10 cellular contexts compared by ENCODE assay signal in the genomic region with DNA sequence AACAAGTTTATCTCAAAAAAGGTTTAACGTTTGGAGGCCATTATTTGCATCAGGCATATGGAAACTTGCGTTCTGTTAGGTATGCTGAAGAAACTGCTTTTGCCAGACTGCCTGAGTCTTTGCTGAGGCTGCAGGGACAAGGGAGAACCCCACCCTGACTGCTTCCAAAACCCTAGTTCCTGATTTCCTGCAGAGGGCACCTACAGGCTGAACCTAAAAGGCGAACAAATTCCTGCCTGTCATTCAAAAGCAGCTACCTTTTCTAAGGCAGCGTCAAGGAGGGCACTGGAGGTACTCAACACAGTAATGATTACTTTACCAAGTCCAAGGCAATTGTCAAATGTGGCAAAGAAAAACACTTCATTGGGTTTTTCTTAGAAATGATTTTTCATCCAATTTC. TPM values are rescaled to one million over a fixed set of nuclear protein-coding genes. Genes with fewer than 3 reads are reported as not detected.
DNase-seq lines count a peak whose midpoint lies in the region; ATAC-seq and TF ChIP-seq lines count a peak whose summit lies in the region.
"Had no signal": no experiment of that assay in that cellular context is flagged by ENCODE, and none has a peak within 500 bp of the region (broad histone marks: within the 10 kb centered on the region; RNA-seq: fewer than 3 reads in every experiment).

No MANE protein-coding gene starts in this region.

- no peaks in the 10 kb centered on the region for H3K9me3 Mint-ChIP-seq in Caco-2 (ENCODE audit: unreplicated experiment)

- H3K4me3 ChIP-seq in BJ (ENCODE audit: low read depth, low read length) (no peak overlapping the region), Caco-2 (ENCODE audit: low read depth, low read length) (no peak overlapping the region), psoas muscle (no peak overlapping the region)

- H3K4me1 ChIP-seq in Caco-2 (no peaks in the 10 kb centered on the region), psoas muscle (peaks cover 15% of the 10 kb centered on the region)

- 60 to 69% (median 63%) methylated on average over 4 of the region's 4 CpGs for WGBS in psoas muscle, 3 donors

- no peak overlapping the region for H3K27ac ChIP-seq in psoas muscle

- no peak for DNase-seq in BJ (ENCODE audit: low read depth)
- DNase-seq in Caco-2, result peak; percentile 17 to 32
- DNase-seq in SW480 (ENCODE audit: low spot score), result peak; percentile 6
- peak; percentile 27 for DNase-seq in iPS-NIHi7 (ENCODE audit: extremely low spot score)
- no peak for DNase-seq in middle frontal gyrus (ENCODE audit: extremely low spot score, low spot score)
- no peak for DNase-seq in psoas muscle
- no peak for DNase-seq in medulla oblongata (ENCODE audit: extremely low spot score)
- no peak for DNase-seq in OCI-M1 (lab: John Stamatoyannopoulos, UW)
- DNase-seq: DMS153; NK-92 treated with Interleukin-12 subunit alpha and Interleukin-12 subunit beta, amount 100 ng/mL, for 24 hours had no signal

- BruUV-seq in Caco-2 (replicated peaks; lab: Mats Ljungman, UMichigan), result no TSS peak

- H3K36me3 Mint-ChIP-seq in Caco-2 (ENCODE audit: insufficient read depth, unreplicated experiment), result peaks cover 6% of the 10 kb centered on the region

- intact Hi-C loops in Caco-2 (cut with micrococcal nuclease; ENCODE audit: unreplicated experiment) (loop anchor here (5.0 kb wide), 1 partner anchor 249 kb away; no protein-coding TSS in a partner anchor), psoas muscle (cut with DNase I) (loop anchor here (5.0 kb wide), 2 partner anchors 151 to 166 kb away; no protein-coding TSS in a partner anchor)

- peaks cover 6% of the 10 kb centered on the region for H3K4me1 Mint-ChIP-seq in Caco-2 (ENCODE audit: low read depth, unreplicated experiment)

- no peak for ATAC-seq in psoas muscle

- TF ChIP-seq CTCF in BJ (IDR thresholded peaks at IDR 0.05; ENCODE audit: insufficient read depth, low read depth, low read length) (0 out of 2 replicates have a peak, but pooled peaks have one; percentile 12), Caco-2 (IDR thresholded peaks at IDR 0.05; ENCODE audit: insufficient read depth in 1 of 2, low read depth in 1 of 2, low read length in 1 of 2, severe bottlenecking in 1 of 2, unreplicated experiment in 1 of 2) (no peak), psoas muscle (IDR thresholded peaks at IDR 0.05) (no peak)

- no peaks in the 10 kb centered on the region for H3K27me3 Mint-ChIP-seq in Caco-2 (ENCODE audit: insufficient read depth, unreplicated experiment)

- POLR2A ChIA-PET in BJ (lab: Charles Lee), result no interaction called here
- POLR2A ChIA-PET in Caco-2 (lab: Charles Lee), result no interaction called here

- H3K9me3 ChIP-seq in Caco-2 (no peaks in the 10 kb centered on the region), psoas muscle (no peaks in the 10 kb centered on the region)

- H3K36me3 ChIP-seq in BJ (ENCODE audit: control insufficient read depth, insufficient read depth, low read length), result no peaks in the 10 kb centered on the region
- H3K36me3 ChIP-seq in Caco-2 (ENCODE audit: control insufficient read depth, insufficient read depth, low read length), result no peaks in the 10 kb centered on the region
- H3K36me3 ChIP-seq in psoas muscle (ENCODE audit: insufficient read depth in 1 of 2, low read depth in 1 of 2), result peaks cover 0 to 9% of the 10 kb centered on the region in 2 donors

- peak overlapping the region; percentile 83 for H3K4me3 Mint-ChIP-seq in Caco-2 (ENCODE audit: unreplicated experiment)

- CTCF ChIA-PET in BJ (lab: Yijun Ruan, JAX), result interaction anchor here (0.6 to 2.7 kb wide), 5 partner anchors 8 to 298 kb away, joined by 3 to 10 read pairs (median 5); no protein-coding TSS in a partner anchor
- CTCF ChIA-PET in Caco-2 (lab: Charles Lee), result interaction anchor here (0.6 to 1.4 kb wide), 3 partner anchors 95 to 234 kb away, joined by 3 to 15 read pairs (median 4); no protein-coding TSS in a partner anchor

- H3K27ac Mint-ChIP-seq in Caco-2 (ENCODE audit: unreplicated experiment), result no peak overlapping the region

- H3K27me3 ChIP-seq in BJ (ENCODE audit: control insufficient read depth, insufficient read depth, low read length) (no peaks in the 10 kb centered on the region), Caco-2 (replicated peaks; ENCODE audit: control insufficient read depth, insufficient read depth, low read length) (no peaks in the 10 kb centered on the region), psoas muscle (ENCODE audit: insufficient read depth in 3 of 3, low read length in 2 of 3) (peaks cover 0 to 26% (median 6%) of the 10 kb centered on the region in 3 donors)

RNA-seq across cellular contexts. Expression of gene CORIN, which starts 0.6 kb away (rescaled TPM):
- polyA plus RNA-seq in BJ (2011; rRNA removed) (19.3 and 22.1 TPM in 2 replicates), psoas muscle (1 to 10 TPM in 1 of 3 donors, under 1 TPM in 2; 0.03 to 1.3 (median 0.35) TPM)
- 8.0 and 9.6 TPM in 2 replicates for polyA minus RNA-seq in BJ (2011; rRNA and poly(A)+ RNA removed)
- total RNA-seq in Caco-2 (2022) (0.27 and 0.46 TPM in 2 replicates), psoas muscle (under 1 TPM in 3 of 4 donors, not detected in 1; 0.06 to 0.24 (median 0.09) TPM)

Comparison
In these comparisons a context has a peak if more than half of its experiments do, and no peak if none do; other contexts are left out.
1. DNase-seq: peak in Caco-2 (2 of 2), SW480 (single experiment) and iPS-NIHi7 (single experiment); none in BJ (single experiment), middle frontal gyrus (single experiment), psoas muscle (0 of 2), medulla oblongata (single experiment) and OCI-M1 (single experiment).